In the genomic region with DNA sequence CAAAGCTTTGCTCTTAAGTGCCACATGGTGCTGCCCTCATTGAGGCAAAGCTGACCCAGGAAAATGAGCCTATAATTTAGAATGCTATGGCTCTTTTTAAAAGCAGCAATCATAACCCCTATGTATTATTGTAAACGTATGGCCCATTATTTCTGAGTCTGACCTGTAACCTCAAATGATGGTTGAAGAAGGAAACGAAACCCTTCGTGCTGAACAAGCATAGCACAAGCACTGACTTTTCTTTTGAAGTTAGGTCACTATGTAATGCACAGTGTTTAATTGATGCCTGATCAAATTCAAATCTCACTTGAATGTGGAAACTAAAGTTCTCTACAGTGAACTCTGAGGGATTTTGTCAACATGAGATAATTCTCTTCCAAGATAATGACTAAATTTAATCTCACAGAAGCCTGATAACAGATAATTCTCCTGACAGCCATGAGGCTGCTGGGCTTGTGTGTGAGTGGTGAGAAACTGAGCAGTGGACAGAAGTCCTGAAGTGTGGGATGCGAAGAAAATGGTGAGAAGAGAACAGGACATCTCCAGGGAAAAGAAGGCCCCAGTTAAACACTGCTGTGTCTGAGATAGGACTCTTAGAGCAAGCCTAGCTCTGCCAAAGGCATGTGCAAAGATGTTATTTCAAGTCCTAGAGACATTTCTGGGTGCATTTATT, we compare ENCODE assay signal across 16 cellular contexts.
A peak's percentile ranks its signal among the peaks of the same experiment; 100 is the strongest.
DNase-seq lines count a peak whose midpoint lies in the region; ATAC-seq and TF ChIP-seq lines count a peak whose summit lies in the region.
"Had no signal": no experiment of that assay in that cellular context is flagged by ENCODE, and none has a peak within 500 bp of the region (broad histone marks: within the 10 kb centered on the region; RNA-seq: fewer than 3 reads in every experiment).

No MANE protein-coding gene starts in this region.

- no peak for DNase-seq in left ventricle myocardium superior
- no peak for DNase-seq in right atrium auricular region (ENCODE audit: low spot score)
- DNase-seq in esophagus muscularis mucosa (ENCODE audit: extremely low spot score): peak; percentile 26
- no peak for DNase-seq in NK-92 treated with Interleukin-12 subunit alpha and Interleukin-12 subunit beta, amount 100 ng/mL, for 24 hours (lab: John Stamatoyannopoulos, UW)
- no peak for DNase-seq in kidney tubule cell (ENCODE audit: low spot score)
- DNase-seq in GM10266 (ENCODE audit: extremely low spot score): no peak
- DNase-seq: C1 segment of cervical spinal cord, DMS 273 treated with DMSO at 0.1 percent for 48 hours, GF-D8, NCI-H1417 treated with DMSO at 0.1 percent for 48 hours, NCI-H1930, NCI-H2171, PC-9 had no signal

- H3K36me3 ChIP-seq in right atrium auricular region (no peaks in the 10 kb centered on the region), OCI-LY1 (ENCODE audit: insufficient read depth, low read length) (peaks cover 13% of the 10 kb centered on the region), esophagus muscularis mucosa (no peaks in the 10 kb centered on the region)

- no peak for TF ChIP-seq POLR2A in esophagus muscularis mucosa (IDR thresholded peaks at IDR 0.05; ENCODE audit: low read depth)

- H3K9ac ChIP-seq in OCI-LY1 (ENCODE audit: low read length): peak overlapping the region; percentile 59

- peak overlapping the region; percentile 69 for H3K4me2 ChIP-seq in OCI-LY1 (ENCODE audit: low read length)
- H3K4me2 ChIP-seq: PC-9 had no signal

- H4K20me1 ChIP-seq in OCI-LY1 (ENCODE audit: insufficient read depth, low read length): no peaks in the 10 kb centered on the region

- 90% methylated on average over 4 of the region's 4 CpGs for WGBS in esophagus muscularis mucosa

- no peak for TF ChIP-seq EP300 in esophagus muscularis mucosa (IDR thresholded peaks at IDR 0.05)

- H3K4me3 ChIP-seq in right atrium auricular region (no peak overlapping the region), OCI-LY1 (ENCODE audit: low read depth, low read length, poor library complexity, severe bottlenecking) (peak overlapping the region; percentile 63), esophagus muscularis mucosa (no peak overlapping the region)
- H3K4me3 ChIP-seq: K562, PC-9 had no signal

- peak; percentile 74 for ATAC-seq in left ventricle myocardium superior
- ATAC-seq in GM18907 (IDR thresholded peaks at IDR 0.05; ENCODE audit: unreplicated experiment): no peak
- ATAC-seq: K562 had no signal

- H3K27me3 ChIP-seq in right atrium auricular region (no peaks in the 10 kb centered on the region), OCI-LY1 (ENCODE audit: insufficient read depth, low read length) (no peaks in the 10 kb centered on the region), esophagus muscularis mucosa (no peaks in the 10 kb centered on the region)

- H3K27ac ChIP-seq in right atrium auricular region (no peak overlapping the region), OCI-LY1 (ENCODE audit: low read depth, low read length, poor library complexity, severe bottlenecking) (peak overlapping the region; percentile 99), esophagus muscularis mucosa (replicated peaks in 1 of 4) (no peak overlapping the region)
- H3K27ac ChIP-seq: PC-9 had no signal

- H3K4me1 ChIP-seq in right atrium auricular region: no peaks in the 10 kb centered on the region
- peaks cover 85% of the 10 kb centered on the region for H3K4me1 ChIP-seq in OCI-LY1 (ENCODE audit: insufficient read depth, low read length, severe bottlenecking)
- H3K4me1 ChIP-seq in esophagus muscularis mucosa: peaks cover 0 to 6% (median 2%) of the 10 kb centered on the region in 4 donors

- 0 out of 2 replicates have a peak, but pooled peaks cover 4% of the 10 kb centered on the region for H3F3A ChIP-seq in OCI-LY1 (ENCODE audit: insufficient read depth, low read length)

- H3K79me2 ChIP-seq in OCI-LY1 (ENCODE audit: insufficient read depth, low read length): no peaks in the 10 kb centered on the region; the same call in 1 of the 2 replicates

- H3K9me2 ChIP-seq in OCI-LY1 (ENCODE audit: low read depth, low read length): no peaks in the 10 kb centered on the region

- H2AFZ ChIP-seq in OCI-LY1 (ENCODE audit: low read length): no peak overlapping the region
- H2AFZ ChIP-seq: PC-9 had no signal

- intact Hi-C loops in left ventricle myocardium superior (cut with micrococcal nuclease) (no loop called here), esophagus muscularis mucosa (cut with DNase I) (no loop called here)

- no peak for TF ChIP-seq CTCF in right atrium auricular region (IDR thresholded peaks at IDR 0.05)
- TF ChIP-seq CTCF in OCI-LY1 (IDR thresholded peaks at IDR 0.05; ENCODE audit: low read length): no peak
- no peak for TF ChIP-seq CTCF in esophagus muscularis mucosa (IDR thresholded peaks at IDR 0.05)
- no peak for TF ChIP-seq CTCF in GM10266 (IDR thresholded peaks at IDR 0.05; ENCODE audit: control insufficient read depth, insufficient read depth, low read depth, missing control alignments)

- H3K9me3 ChIP-seq in right atrium auricular region (peaks cover 0 to 5% of the 10 kb centered on the region in 2 donors), OCI-LY1 (ENCODE audit: low read length) (no peaks in the 10 kb centered on the region), esophagus muscularis mucosa (no peaks in the 10 kb centered on the region)
